In genomic region chr14:83316356-83316755, GRCh38 we compare ENCODE assay signal across 27 cellular contexts.
"Had no signal": no experiment of that assay in that cellular context is flagged by ENCODE, and none has a peak within 500 bp of the region (broad histone marks: within the 10 kb centered on the region; RNA-seq: fewer than 3 reads in every experiment).

No MANE protein-coding gene starts in this region.

- DNase-seq: naive thymus-derived CD8-positive, alpha-beta T cell; nephron progenitor cell; nucleus accumbens; pancreas; posterior cingulate gyrus; psoas muscle; right cardiac atrium; right lobe of liver; sigmoid colon; small intestine; stimulated activated CD4-positive, alpha-beta T cell treated with anti-CD3 and anti-CD28 coated beads, Interleukin-15, amount 100 ng/mL, for 24 hours; stimulated activated CD4-positive, alpha-beta T cell treated with anti-CD3 and anti-CD28 coated beads, Interleukin-2, amount 100 ng/mL, for 24 hours; stimulated activated CD4-positive, alpha-beta T cell treated with anti-CD3 and anti-CD28 coated beads, Interleukin-2, amount 100 ng/mL, for 48 hours; stimulated activated CD4-positive, alpha-beta T cell treated with anti-CD3 and anti-CD28 coated beads, Interleukin-4, amount 100 ng/mL, for 24 hours; stimulated activated naive CD4-positive, alpha-beta T cell; stimulated activated naive CD8-positive, alpha-beta T cell treated with anti-CD3 and anti-CD28 coated beads, Interleukin-15, amount 100 ng/mL, for 72 hours; stimulated activated naive CD8-positive, alpha-beta T cell treated with anti-CD3 and anti-CD28 coated beads, Interleukin-15, Interleukin-2, amounts not matched to agents 100 U/mL and 50 U/mL, for 24 hours; substantia nigra; testis; tibial artery; transverse colon; upper lobe of right lung; uterus had no signal

- H3K9me3 ChIP-seq: neutrophil, pancreas, psoas muscle, right lobe of liver, sigmoid colon, suprapubic skin, testis, tibial artery, transverse colon, upper lobe of right lung, uterus had no signal

- H3K36me3 ChIP-seq: neutrophil, pancreas, right lobe of liver, sigmoid colon, suprapubic skin, tibial artery, transverse colon, upper lobe of right lung, uterus had no signal

- ATAC-seq: naive thymus-derived CD8-positive, alpha-beta T cell; natural killer cell treated with Interleukin-12 subunit alpha and Interleukin-12 subunit beta and Interleukin-15 and Interleukin-18, amount 100 ng/mL, for 72 hours; pancreas; psoas muscle; right cardiac atrium; right lobe of liver; stimulated activated memory B cell treated with anti-CD40 and anti-IgM and Interleukin-4, amounts not matched to agents 10 μg/mL and 1 μg/mL and 100 μg/mL, for 72 hours; stimulated activated naive CD8-positive, alpha-beta T cell treated with anti-CD3 and anti-CD28 coated beads, Interleukin-15, amount 100 ng/mL, for 72 hours; stimulated activated naive CD8-positive, alpha-beta T cell treated with anti-CD3 and anti-CD28 coated beads, Interleukin-15, Interleukin-2, amounts not matched to agents 100 U/mL and 50 U/mL, for 24 hours; upper lobe of right lung had no signal

- FAIRE-seq: pancreas had no signal

- H3K27me3 ChIP-seq: neutrophil, right lobe of liver, sigmoid colon, suprapubic skin, testis, tibial artery, transverse colon, upper lobe of right lung, uterus had no signal

- H3K27ac ChIP-seq: neutrophil, pancreas, psoas muscle, right lobe of liver, sigmoid colon, suprapubic skin, testis, tibial artery, transverse colon, upper lobe of right lung, uterus had no signal

- H3K4me1 ChIP-seq: pancreas, psoas muscle, right lobe of liver, sigmoid colon, suprapubic skin, testis, tibial artery, transverse colon, upper lobe of right lung, uterus had no signal

- H3K4me3 ChIP-seq: pancreas, psoas muscle, right lobe of liver, sigmoid colon, suprapubic skin, testis, tibial artery, transverse colon, upper lobe of right lung, uterus had no signal
